8 cellular contexts compared by ENCODE assay signal in the genomic region with DNA sequence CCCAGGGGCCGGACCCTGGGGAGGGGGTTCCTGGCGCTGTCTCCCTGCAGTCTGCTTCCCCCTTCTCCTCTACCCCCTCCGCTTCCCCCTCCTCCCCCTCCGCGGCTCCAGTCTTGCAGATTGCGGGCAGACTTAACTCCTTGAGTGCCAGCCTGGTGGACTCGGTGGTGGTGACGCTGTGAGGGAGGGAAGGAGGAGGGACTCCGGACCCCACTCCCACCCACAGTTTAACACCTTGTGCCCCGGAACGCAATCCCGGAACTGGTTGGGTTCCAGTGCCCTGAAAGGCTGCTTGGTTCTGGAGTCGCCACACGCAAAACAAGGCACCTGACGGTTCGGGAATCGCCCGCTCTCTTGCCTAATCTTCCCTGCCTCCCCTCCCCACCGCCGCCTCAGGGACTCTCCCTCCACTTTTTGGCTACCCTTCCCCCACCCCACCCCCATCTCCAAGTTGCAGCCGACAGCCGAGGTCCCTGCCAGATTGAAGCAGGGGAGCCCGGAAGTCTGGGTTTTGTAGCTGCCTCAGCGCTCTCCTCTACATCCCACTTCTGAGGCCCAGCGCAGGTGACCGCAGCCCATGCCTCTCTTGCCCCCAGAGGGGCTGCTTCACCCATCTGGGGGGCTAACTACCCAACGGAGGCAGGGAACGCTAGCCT. TPM values are rescaled to one million over a fixed set of nuclear protein-coding genes. Genes with fewer than 3 reads are reported as not detected.
A peak's percentile ranks its signal among the peaks of the same experiment; 100 is the strongest.
DNase-seq lines count a peak whose midpoint lies in the region; ATAC-seq and TF ChIP-seq lines count a peak whose summit lies in the region.

No MANE protein-coding gene starts in this region.

- CTCF ChIA-PET in BJ (lab: Yijun Ruan, JAX), result interaction anchor here (0.7 to 6.1 kb wide), 15 partner anchors 10 to 245 kb away, joined by 3 to 108 read pairs (median 4); a partner anchor contains a TSS

- H3K4me1 ChIP-seq in OCI-LY1 (ENCODE audit: insufficient read depth, low read length, severe bottlenecking), result peaks cover 18% of the 10 kb centered on the region
- H3K4me1 ChIP-seq in mononuclear cell (ENCODE audit: insufficient read depth, low read length), result peaks cover 40% of the 10 kb centered on the region

- H3K36me3 ChIP-seq in BJ (ENCODE audit: control insufficient read depth, insufficient read depth, low read length), result no peaks in the 10 kb centered on the region
- H3K36me3 ChIP-seq in OCI-LY1 (ENCODE audit: insufficient read depth, low read length), result no peaks in the 10 kb centered on the region

- no peaks in the 10 kb centered on the region for H4K20me1 ChIP-seq in OCI-LY1 (ENCODE audit: insufficient read depth, low read length)

- H3K4me2 ChIP-seq in OCI-LY1 (ENCODE audit: low read length), result peak overlapping the region; percentile 96

- ATAC-seq in HG02571 (IDR thresholded peaks at IDR 0.05; ENCODE audit: unreplicated experiment), result no peak

- no peaks in the 10 kb centered on the region for H3K79me2 ChIP-seq in OCI-LY1 (ENCODE audit: insufficient read depth, low read length)

- no peaks in the 10 kb centered on the region for H3F3A ChIP-seq in OCI-LY1 (ENCODE audit: insufficient read depth, low read length)

- H3K9me3 ChIP-seq in OCI-LY1 (ENCODE audit: low read length), result no peaks in the 10 kb centered on the region
- no peaks in the 10 kb centered on the region for H3K9me3 ChIP-seq in mononuclear cell (ENCODE audit: low read depth, low read length)

- H3K27me3 ChIP-seq in BJ (ENCODE audit: control insufficient read depth, insufficient read depth, low read length) (no peaks in the 10 kb centered on the region), HL-60 (ENCODE audit: insufficient read depth, poor library complexity, severe bottlenecking) (no peaks in the 10 kb centered on the region), OCI-LY1 (ENCODE audit: insufficient read depth, low read length) (no peaks in the 10 kb centered on the region), mononuclear cell (ENCODE audit: insufficient read depth, low read length) (no peaks in the 10 kb centered on the region)

- no peak overlapping the region for H2AFZ ChIP-seq in OCI-LY1 (ENCODE audit: low read length)

- TF ChIP-seq CTCF in BJ (IDR thresholded peaks at IDR 0.05; ENCODE audit: insufficient read depth, low read depth, low read length), result no peak
- no peak for TF ChIP-seq CTCF in HL-60 (IDR thresholded peaks at IDR 0.05; ENCODE audit: insufficient read depth, low read length)
- TF ChIP-seq CTCF in OCI-LY1 (IDR thresholded peaks at IDR 0.05; ENCODE audit: low read length), result no peak
- no peak for TF ChIP-seq CTCF in epithelial cell of proximal tubule (conservative IDR thresholded peaks at IDR 0.05; ENCODE audit: low read depth, low read length)

- no peaks in the 10 kb centered on the region for H3K9me2 ChIP-seq in OCI-LY1 (ENCODE audit: low read depth, low read length)

- H3K27ac ChIP-seq in HL-60 (replicated peaks) (peak overlapping the region; percentile 91), OCI-LY1 (ENCODE audit: low read depth, low read length, poor library complexity, severe bottlenecking) (peak overlapping the region; percentile 78)

- DNase-seq in BJ (ENCODE audit: low read depth) (no peak), HL-60 (ENCODE audit: low read depth in 1 of 2, low spot score in 1 of 2) (peak; percentile 88 to 96), activated T-cell treated with anti-CD3 and anti-CD28 coated beads for 4 hours (peak; percentile 60), epithelial cell of proximal tubule (ENCODE audit: low read depth) (no peak)
- DNase-seq in stimulated activated naive CD4-positive, alpha-beta T cell (lab: John Stamatoyannopoulos, UW), result peak; percentile 79 to 94 (median 86)

- H3K4me3 ChIP-seq in BJ (ENCODE audit: low read depth, low read length) (peak overlapping the region; percentile 72), HL-60 (replicated peaks; ENCODE audit: insufficient read depth, low read length) (peak overlapping the region; percentile 76), OCI-LY1 (ENCODE audit: low read depth, low read length, poor library complexity, severe bottlenecking) (peak overlapping the region; percentile 72), epithelial cell of proximal tubule (ENCODE audit: low read depth, low read length) (peak overlapping the region; percentile 63), mononuclear cell (ENCODE audit: low read length) (peak overlapping the region; percentile 75)

- POLR2A ChIA-PET in BJ (lab: Charles Lee), result interaction anchor here (0.6 kb wide), 1 partner anchor 21 kb away, joined by 3 read pairs; no protein-coding TSS in a partner anchor

- H3K9ac ChIP-seq in OCI-LY1 (ENCODE audit: low read length), result peak overlapping the region; percentile 68

RNA-seq across cellular contexts. Expression of a gene that starts 3.9 kb away (rescaled TPM):
- 8.6 and 15.0 TPM in 2 replicates for polyA plus RNA-seq in BJ (2011; rRNA removed)
- 12.8 and 23.3 TPM in 2 replicates for polyA minus RNA-seq in BJ (2011; rRNA and poly(A)+ RNA removed)
- total RNA-seq in epithelial cell of proximal tubule, result 20.7 and 25.7 TPM in 2 replicates
- total RNA-seq in mononuclear cell, result 41.9 TPM

RNA-seq across cellular contexts. Expression of a gene that starts 26.5 kb away (rescaled TPM):
- polyA plus RNA-seq in BJ (2011; rRNA removed), result 0.18 and 0.20 TPM in 2 replicates
- polyA minus RNA-seq in BJ (2011; rRNA and poly(A)+ RNA removed), result not detected in 2 replicates
- total RNA-seq in epithelial cell of proximal tubule (0.14 TPM in 1 of 2 replicates, not detected in the other), mononuclear cell (not detected)

RNA-seq across cellular contexts. Expression of a gene that starts 41.9 kb away (rescaled TPM):
- polyA plus RNA-seq in BJ (2011; rRNA removed), result not detected in 2 replicates
- not detected in 2 replicates for polyA minus RNA-seq in BJ (2011; rRNA and poly(A)+ RNA removed)
- not detected in 2 replicates for total RNA-seq in epithelial cell of proximal tubule
- total RNA-seq in mononuclear cell, result not detected

RNA-seq across cellular contexts. Expression of a gene that starts 45.9 kb away (rescaled TPM):
- not detected in 2 replicates for polyA plus RNA-seq in BJ (2011; rRNA removed)
- polyA minus RNA-seq in BJ (2011; rRNA and poly(A)+ RNA removed), result not detected in 2 replicates
- not detected in 2 replicates for total RNA-seq in epithelial cell of proximal tubule
- total RNA-seq in mononuclear cell, result 11.1 TPM

Comparison
In these comparisons a context has a peak if more than half of its experiments do, and no peak if none do; other contexts are left out.
1. DNase-seq: peak in HL-60 (2 of 2), activated T-cell treated with anti-CD3 and anti-CD28 coated beads for 4 hours (single experiment) and stimulated activated naive CD4-positive, alpha-beta T cell (6 of 6); none in BJ (single experiment) and epithelial cell of proximal tubule (single experiment).
2. Peak in every context shown above with its lines, with median percentiles within 50 percentile points of each other: H3K4me3 ChIP-seq.